19 cellular contexts compared by ENCODE assay signal in genomic region chr16:17780181-17780580, GRCh38.
"Had no signal": no experiment of that assay in that cellular context is flagged by ENCODE, and none has a peak within 500 bp of the region (broad histone marks: within the 10 kb centered on the region; RNA-seq: fewer than 3 reads in every experiment).

No MANE protein-coding gene starts in this region.

- H3K27me3 ChIP-seq: ovary, testis, upper lobe of left lung had no signal

- H3K4me1 ChIP-seq: testis, upper lobe of left lung had no signal

- H3K4me1 Mint-ChIP-seq: activated CD4-positive, alpha-beta T cell treated with anti-CD3 and anti-CD28 coated beads, Interleukin-2, amount 10 ng/mL, durations not matched to agents 7 days and 5 days; naive B cell; stimulated activated memory B cell treated with anti-CD40 and anti-IgM and Interleukin-4, amounts not matched to agents 10 μg/mL and 1 μg/mL and 100 μg/mL, for 72 hours had no signal

- DNase-seq: activated CD4-positive, alpha-beta T cell treated with anti-CD3 and anti-CD28 coated beads, Interleukin-2, amount 10 ng/mL, durations not matched to agents 7 days and 5 days; activated CD8-positive, alpha-beta T cell treated with anti-CD3 and anti-CD28 coated beads, Interleukin-2, amount 10 ng/mL, durations not matched to agents 7 days and 5 days; activated naive CD4-positive, alpha-beta T cell treated with anti-CD3 and anti-CD28 coated beads for 36 hours; activated T-cell treated with anti-CD3 and anti-CD28 coated beads, Interleukin-2, amount 50 U/mL, for 24 hours; anterior cingulate cortex; cerebellar nuclear complex; effector CD4-positive, alpha-beta T cell; mesenchymal stem cell; mucosa of descending colon; naive B cell; ovary; spleen; stimulated activated CD4-positive, alpha-beta T cell treated with anti-CD3 and anti-CD28 coated beads, Interleukin-4, amount 100 ng/mL, for 4 hours; T-helper 9 cell; testis; upper lobe of left lung had no signal

- H3K36me3 Mint-ChIP-seq: naive B cell; stimulated activated memory B cell treated with anti-CD40 and anti-IgM and Interleukin-4, amounts not matched to agents 10 μg/mL and 1 μg/mL and 100 μg/mL, for 72 hours had no signal

- H3K36me3 ChIP-seq: ovary, spleen, upper lobe of left lung had no signal

- H3K27ac Mint-ChIP-seq: activated CD4-positive, alpha-beta T cell treated with anti-CD3 and anti-CD28 coated beads, Interleukin-2, amount 10 ng/mL, durations not matched to agents 7 days and 5 days; activated CD8-positive, alpha-beta T cell treated with anti-CD3 and anti-CD28 coated beads, Interleukin-2, amount 10 ng/mL, durations not matched to agents 7 days and 5 days; activated naive CD4-positive, alpha-beta T cell treated with anti-CD3 and anti-CD28 coated beads for 36 hours; activated T-cell treated with anti-CD3 and anti-CD28 coated beads, Interleukin-2, amount 50 U/mL, for 24 hours; naive B cell; stimulated activated memory B cell treated with anti-CD40 and anti-IgM and Interleukin-4, amounts not matched to agents 10 μg/mL and 1 μg/mL and 100 μg/mL, for 72 hours had no signal

- H3K27ac ChIP-seq: ovary, spleen, testis, upper lobe of left lung had no signal

- H3K4me3 Mint-ChIP-seq: activated CD4-positive, alpha-beta T cell treated with anti-CD3 and anti-CD28 coated beads, Interleukin-2, amount 10 ng/mL, durations not matched to agents 7 days and 5 days; activated CD8-positive, alpha-beta T cell treated with anti-CD3 and anti-CD28 coated beads, Interleukin-2, amount 10 ng/mL, durations not matched to agents 7 days and 5 days; activated naive CD4-positive, alpha-beta T cell treated with anti-CD3 and anti-CD28 coated beads for 36 hours; activated T-cell treated with anti-CD3 and anti-CD28 coated beads, Interleukin-2, amount 50 U/mL, for 24 hours; naive B cell; neural crest cell; stimulated activated memory B cell treated with anti-CD40 and anti-IgM and Interleukin-4, amounts not matched to agents 10 μg/mL and 1 μg/mL and 100 μg/mL, for 72 hours had no signal

- H3K9me3 Mint-ChIP-seq: activated CD4-positive, alpha-beta T cell treated with anti-CD3 and anti-CD28 coated beads, Interleukin-2, amount 10 ng/mL, durations not matched to agents 7 days and 5 days had no signal

- FAIRE-seq: bronchial epithelial cell had no signal

- H3K9me3 ChIP-seq: mucosa of descending colon, ovary, testis, upper lobe of left lung had no signal

- H3K4me3 ChIP-seq: mucosa of descending colon, ovary, spleen, testis, upper lobe of left lung had no signal

- H3K27me3 Mint-ChIP-seq: activated CD4-positive, alpha-beta T cell treated with anti-CD3 and anti-CD28 coated beads, Interleukin-2, amount 10 ng/mL, durations not matched to agents 7 days and 5 days had no signal
